Comparison of ENCODE assay signal across 2 cellular contexts in genomic region chr19:1779604-1779973, GRCh38.
A peak's percentile ranks its signal among the peaks of the same experiment; 100 is the strongest.
TF ChIP-seq lines count a peak whose summit lies in the region.

No MANE protein-coding gene starts in this region.

TF ChIP-seq in HCT116, 20 proteins besides CTCF, POLR2A, EP300 and RAD21:
- TF ChIP-seq EGR1 (IDR thresholded peaks at IDR 0.05; ENCODE audit: low read depth) (no peak), POLR2AphosphoS5 (IDR thresholded peaks at IDR 0.05; ENCODE audit: low read depth, low read length) (peak; percentile 23; the same call in 1 of the 2 replicates)

TF ChIP-seq in K562, 482 proteins besides CTCF, POLR2A, EP300 and RAD21:
- TF ChIP-seq BHLHE40 (IDR thresholded peaks at IDR 0.05; ENCODE audit: low read length) (no peak), EGR1 (conservative IDR thresholded peaks at IDR 0.05) (0 out of 2 replicates have a peak, but pooled peaks have one; percentile 5)
TF ChIP-seq in K562: peak in this region for 1.
